ENCODE assay signal across 11 cellular contexts in genomic region chr2:134252092-134252775, GRCh38. TPM values are rescaled to one million over a fixed set of nuclear protein-coding genes. Genes with fewer than 3 reads are reported as not detected.
DNase-seq lines count a peak whose midpoint lies in the region; ATAC-seq and TF ChIP-seq lines count a peak whose summit lies in the region.
"Had no signal": no experiment of that assay in that cellular context is flagged by ENCODE, and none has a peak within 500 bp of the region (broad histone marks: within the 10 kb centered on the region; RNA-seq: fewer than 3 reads in every experiment).

No MANE protein-coding gene starts in this region.

- intact Hi-C loops in left ventricle myocardium superior (cut with micrococcal nuclease) (no loop called here), right cardiac atrium (cut with DNase I) (loop anchor here in 2 of 4 donors (5.0 to 10.0 kb wide), 2 partner anchors 135 to 153 kb away; no protein-coding TSS in a partner anchor), upper lobe of right lung (cut with DNase I) (no loop called here)

- H3K27ac Mint-ChIP-seq in central memory CD8-positive, alpha-beta T cell (ENCODE audit: low read depth) = peak overlapping the region; percentile 58
- H3K27ac Mint-ChIP-seq: neural progenitor cell; T-helper 1 cell treated with Interleukin-12 subunit alpha and Interleukin-12 subunit beta and Interleukin-4 antibody, amounts not matched to agents 30 μg/mL and 1 μg/mL, for 36 hours had no signal

- peaks cover 7% of the 10 kb centered on the region for H3K36me3 Mint-ChIP-seq in central memory CD8-positive, alpha-beta T cell (ENCODE audit: insufficient read depth)

- no peaks in the 10 kb centered on the region for H3K9me3 Mint-ChIP-seq in central memory CD8-positive, alpha-beta T cell
- H3K9me3 Mint-ChIP-seq: neural progenitor cell; T-helper 1 cell treated with Interleukin-12 subunit alpha and Interleukin-12 subunit beta and Interleukin-4 antibody, amounts not matched to agents 30 μg/mL and 1 μg/mL, for 36 hours had no signal

- peaks cover 29% of the 10 kb centered on the region for H3K4me1 ChIP-seq in right cardiac atrium (ENCODE audit: control insufficient read depth, insufficient read depth, low read length)
- peaks cover 21% of the 10 kb centered on the region for H3K4me1 ChIP-seq in upper lobe of right lung

- 74% methylated on average over 4 of the region's 4 CpGs for WGBS in right cardiac atrium

- ATAC-seq in left ventricle myocardium superior (peak; percentile 10), right cardiac atrium (no peak), upper lobe of right lung (peak; percentile 35), HG03469 (IDR thresholded peaks at IDR 0.05; ENCODE audit: unreplicated experiment) (no peak)
- ATAC-seq in central memory CD8-positive, alpha-beta T cell (replicated peaks; ENCODE audit: extremely low read depth, poor library complexity, severe bottlenecking) = peak; percentile 47

- no peak for TF ChIP-seq CTCF in upper lobe of right lung (IDR thresholded peaks at IDR 0.05)

- H3K27me3 ChIP-seq in right cardiac atrium (ENCODE audit: control insufficient read depth, insufficient read depth) = no peaks in the 10 kb centered on the region
- no peaks in the 10 kb centered on the region for H3K27me3 ChIP-seq in upper lobe of right lung
- H3K27me3 ChIP-seq: neural progenitor cell had no signal

- H3K36me3 ChIP-seq in upper lobe of right lung = no peaks in the 10 kb centered on the region
- H3K36me3 ChIP-seq: neural progenitor cell had no signal

- no peaks in the 10 kb centered on the region for H3K27me3 Mint-ChIP-seq in central memory CD8-positive, alpha-beta T cell

- H3K4me1 Mint-ChIP-seq in central memory CD8-positive, alpha-beta T cell = peaks cover 68% of the 10 kb centered on the region

- no peak overlapping the region for H3K4me3 ChIP-seq in right cardiac atrium (ENCODE audit: low read length)
- H3K4me3 ChIP-seq in upper lobe of right lung = no peak overlapping the region
- H3K4me3 ChIP-seq: neural progenitor cell had no signal

- H3K27ac ChIP-seq in right cardiac atrium (ENCODE audit: low read length) (no peak overlapping the region), upper lobe of right lung (no peak overlapping the region), substantia nigra (ENCODE audit: low read depth, low read length, poor library complexity, severe bottlenecking) (no peak overlapping the region)
- H3K27ac ChIP-seq: neural progenitor cell had no signal

- DNase-seq in left ventricle myocardium superior (no peak), right cardiac atrium (no peak), NCI-H82 (lab: John Stamatoyannopoulos, UW) (peak; percentile 74), upper lobe of right lung (no peak), NCI-H2196 (lab: John Stamatoyannopoulos, UW; ENCODE audit: unreplicated experiment) (no peak), substantia nigra (lab: John Stamatoyannopoulos, UW) (no peak)
- DNase-seq in central memory CD8-positive, alpha-beta T cell (ENCODE audit: low spot score in 2 of 2) = no peak
- DNase-seq: caudate nucleus had no signal

- H3K9me3 ChIP-seq in right cardiac atrium (ENCODE audit: control insufficient read depth, low read length) = no peaks in the 10 kb centered on the region
- H3K9me3 ChIP-seq in upper lobe of right lung = no peaks in the 10 kb centered on the region

- H3K4me3 Mint-ChIP-seq in central memory CD8-positive, alpha-beta T cell = peak overlapping the region; percentile 10
- H3K4me3 Mint-ChIP-seq: neural progenitor cell; T-helper 1 cell treated with Interleukin-12 subunit alpha and Interleukin-12 subunit beta and Interleukin-4 antibody, amounts not matched to agents 30 μg/mL and 1 μg/mL, for 36 hours had no signal

RNA-seq across cellular contexts. Expression of gene MGAT5, which starts 1.6 kb away (rescaled TPM):
- total RNA-seq in left ventricle myocardium superior = 98.1 TPM
- total RNA-seq in right cardiac atrium = 100 to 1,000 TPM; 112 to 156 (median 134) TPM
- polyA plus RNA-seq in right cardiac atrium = 29.0 TPM
- 54.4 TPM for total RNA-seq in upper lobe of right lung

Comparison
In these comparisons a context has a peak if more than half of its experiments do, and no peak if none do; other contexts are left out.
1. ATAC-seq: peak in left ventricle myocardium superior (single experiment), central memory CD8-positive, alpha-beta T cell (single experiment) and upper lobe of right lung (single experiment); none in right cardiac atrium (0 of 2) and HG03469 (single experiment).